1 cellular context compared by ENCODE assay signal in the genomic region with DNA sequence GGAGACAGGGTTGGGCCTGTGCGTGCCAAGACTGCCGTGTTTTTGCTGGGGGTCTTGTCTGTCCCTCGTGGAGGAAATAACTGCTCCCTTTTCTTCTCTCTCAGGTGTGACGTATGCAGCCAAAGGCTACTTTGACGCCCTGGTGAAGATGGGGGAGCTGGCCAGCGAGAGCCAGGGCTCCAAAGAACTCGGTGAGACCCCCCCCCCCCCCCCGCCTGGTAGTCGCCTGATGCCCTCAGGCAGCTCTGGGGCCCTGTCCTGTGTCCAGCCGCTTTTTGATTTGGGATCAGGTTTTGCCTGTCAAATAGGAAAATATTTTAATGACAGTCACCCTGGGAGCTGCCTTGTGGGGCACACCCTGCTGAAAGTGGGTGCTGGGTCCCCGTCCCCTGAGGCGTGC.
TF ChIP-seq lines count a peak whose summit lies in the region.

No MANE protein-coding gene starts in this region.

TF ChIP-seq in IMR-90, 13 proteins besides CTCF, POLR2A, EP300 and RAD21:
- no peak for TF ChIP-seq MAFK (IDR thresholded peaks at IDR 0.05; ENCODE audit: low read depth, low read length)
- no peak for TF ChIP-seq MXI1 (IDR thresholded peaks at IDR 0.05; ENCODE audit: borderline replicate concordance, low read depth, low read length)
